1 cellular context compared by ENCODE assay signal in the genomic region with DNA sequence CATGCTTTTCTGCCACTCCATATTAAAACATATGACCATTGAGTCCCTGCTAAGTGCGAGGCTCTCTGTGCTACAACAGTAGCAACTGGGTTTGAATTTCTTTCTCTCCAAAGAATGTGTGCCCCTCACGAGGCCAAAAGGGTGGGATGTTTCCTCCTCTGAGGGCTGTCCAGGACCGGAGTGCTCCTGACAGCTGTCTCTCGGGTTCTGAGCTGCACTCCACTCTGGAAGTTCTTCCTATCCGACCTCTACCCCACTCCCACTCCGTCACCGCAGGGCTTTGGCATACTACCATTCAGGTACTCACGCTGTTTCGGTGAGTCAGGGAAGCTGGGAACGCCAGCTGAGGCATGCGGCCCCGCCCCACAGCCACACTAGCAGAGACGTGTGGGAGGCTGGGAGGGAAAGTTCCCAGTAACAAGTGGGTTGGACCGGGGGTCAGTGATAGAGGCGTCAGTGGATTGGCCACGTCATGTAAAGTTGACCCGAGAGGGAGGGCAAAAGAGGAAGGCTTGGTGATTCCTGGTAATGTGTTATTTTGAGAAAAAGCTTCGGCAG.
TF ChIP-seq lines count a peak whose summit lies in the region.

No MANE protein-coding gene starts in this region.

TF ChIP-seq in HEK293, 187 proteins besides CTCF, POLR2A, EP300 and RAD21 (continued from another document):
- TF ChIP-seq, protein P1, sequence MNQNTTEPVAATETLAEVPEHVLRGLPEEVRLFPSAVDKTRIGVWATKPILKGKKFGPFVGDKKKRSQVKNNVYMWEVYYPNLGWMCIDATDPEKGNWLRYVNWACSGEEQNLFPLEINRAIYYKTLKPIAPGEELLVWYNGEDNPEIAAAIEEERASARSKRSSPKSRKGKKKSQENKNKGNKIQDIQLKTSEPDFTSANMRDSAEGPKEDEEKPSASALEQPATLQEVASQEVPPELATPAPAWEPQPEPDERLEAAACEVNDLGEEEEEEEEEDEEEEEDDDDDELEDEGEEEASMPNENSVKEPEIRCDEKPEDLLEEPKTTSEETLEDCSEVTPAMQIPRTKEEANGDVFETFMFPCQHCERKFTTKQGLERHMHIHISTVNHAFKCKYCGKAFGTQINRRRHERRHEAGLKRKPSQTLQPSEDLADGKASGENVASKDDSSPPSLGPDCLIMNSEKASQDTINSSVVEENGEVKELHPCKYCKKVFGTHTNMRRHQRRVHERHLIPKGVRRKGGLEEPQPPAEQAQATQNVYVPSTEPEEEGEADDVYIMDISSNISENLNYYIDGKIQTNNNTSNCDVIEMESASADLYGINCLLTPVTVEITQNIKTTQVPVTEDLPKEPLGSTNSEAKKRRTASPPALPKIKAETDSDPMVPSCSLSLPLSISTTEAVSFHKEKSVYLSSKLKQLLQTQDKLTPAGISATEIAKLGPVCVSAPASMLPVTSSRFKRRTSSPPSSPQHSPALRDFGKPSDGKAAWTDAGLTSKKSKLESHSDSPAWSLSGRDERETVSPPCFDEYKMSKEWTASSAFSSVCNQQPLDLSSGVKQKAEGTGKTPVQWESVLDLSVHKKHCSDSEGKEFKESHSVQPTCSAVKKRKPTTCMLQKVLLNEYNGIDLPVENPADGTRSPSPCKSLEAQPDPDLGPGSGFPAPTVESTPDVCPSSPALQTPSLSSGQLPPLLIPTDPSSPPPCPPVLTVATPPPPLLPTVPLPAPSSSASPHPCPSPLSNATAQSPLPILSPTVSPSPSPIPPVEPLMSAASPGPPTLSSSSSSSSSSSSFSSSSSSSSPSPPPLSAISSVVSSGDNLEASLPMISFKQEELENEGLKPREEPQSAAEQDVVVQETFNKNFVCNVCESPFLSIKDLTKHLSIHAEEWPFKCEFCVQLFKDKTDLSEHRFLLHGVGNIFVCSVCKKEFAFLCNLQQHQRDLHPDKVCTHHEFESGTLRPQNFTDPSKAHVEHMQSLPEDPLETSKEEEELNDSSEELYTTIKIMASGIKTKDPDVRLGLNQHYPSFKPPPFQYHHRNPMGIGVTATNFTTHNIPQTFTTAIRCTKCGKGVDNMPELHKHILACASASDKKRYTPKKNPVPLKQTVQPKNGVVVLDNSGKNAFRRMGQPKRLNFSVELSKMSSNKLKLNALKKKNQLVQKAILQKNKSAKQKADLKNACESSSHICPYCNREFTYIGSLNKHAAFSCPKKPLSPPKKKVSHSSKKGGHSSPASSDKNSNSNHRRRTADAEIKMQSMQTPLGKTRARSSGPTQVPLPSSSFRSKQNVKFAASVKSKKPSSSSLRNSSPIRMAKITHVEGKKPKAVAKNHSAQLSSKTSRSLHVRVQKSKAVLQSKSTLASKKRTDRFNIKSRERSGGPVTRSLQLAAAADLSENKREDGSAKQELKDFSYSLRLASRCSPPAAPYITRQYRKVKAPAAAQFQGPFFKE (tag by site-specific recombination; IDR thresholded peaks at IDR 0.05; ENCODE audit: borderline replicate concordance), result no peak
- TF ChIP-seq ZFP3 (tag by site-specific recombination; IDR thresholded peaks at IDR 0.05; ENCODE audit: low read depth) (no peak), ZNF585B (tag by site-specific recombination; IDR thresholded peaks at IDR 0.05) (no peak), ZNF837 (tag by site-specific recombination; IDR thresholded peaks at IDR 0.05) (no peak), GLI2 (tag by site-specific recombination; IDR thresholded peaks at IDR 0.05; ENCODE audit: borderline replicate concordance, low read depth) (no peak), ZNF23 (tag by site-specific recombination; IDR thresholded peaks at IDR 0.05; ENCODE audit: borderline replicate concordance) (no peak), BCL11B (tag by site-specific recombination; IDR thresholded peaks at IDR 0.05; ENCODE audit: low read depth) (no peak), SP7 (tag by site-specific recombination; IDR thresholded peaks at IDR 0.05) (peak; percentile 69), ZSCAN30 (tag by site-specific recombination; IDR thresholded peaks at IDR 0.05) (no peak), ZNF558 (tag by site-specific recombination; IDR thresholded peaks at IDR 0.05) (no peak), ZEB2 (tag by site-specific recombination; IDR thresholded peaks at IDR 0.05) (no peak), ZNF792 (tag by site-specific recombination; IDR thresholded peaks at IDR 0.05) (no peak), REPIN1 (tag by site-specific recombination; IDR thresholded peaks at IDR 0.05; ENCODE audit: low read depth) (no peak), ZBTB21 (tag by site-specific recombination; IDR thresholded peaks at IDR 0.05) (peak; percentile 72), ZNF747 (tag by site-specific recombination; IDR thresholded peaks at IDR 0.05) (no peak), GLIS2 (tag by site-specific recombination; IDR thresholded peaks at IDR 0.05) (peak; percentile 52), ZNF596 (tag by site-specific recombination; IDR thresholded peaks at IDR 0.05) (no peak), ZNF391 (tag by site-specific recombination; IDR thresholded peaks at IDR 0.05; ENCODE audit: borderline replicate concordance, low read depth) (no peak), OSR2 (tag by site-specific recombination; IDR thresholded peaks at IDR 0.05) (no peak), ZNF521 (tag by site-specific recombination; IDR thresholded peaks at IDR 0.05) (no peak), ZNF426 (tag by site-specific recombination; IDR thresholded peaks at IDR 0.05) (no peak), GLI4 (tag by site-specific recombination; IDR thresholded peaks at IDR 0.05) (no peak), SCRT2 (tag by site-specific recombination; IDR thresholded peaks at IDR 0.05) (peak; percentile 99), ZNF133 (tag by site-specific recombination; IDR thresholded peaks at IDR 0.05) (no peak), ZNF146 (tag by site-specific recombination; IDR thresholded peaks at IDR 0.05) (no peak), ZNF112 (tag by site-specific recombination; IDR thresholded peaks at IDR 0.05) (no peak), ZNF24 (tag by site-specific recombination; IDR thresholded peaks at IDR 0.05) (no peak), YY1 (tag by site-specific recombination; IDR thresholded peaks at IDR 0.05) (no peak), ZNF37A (tag by site-specific recombination; IDR thresholded peaks at IDR 0.05) (no peak), ZNF629 (tag by site-specific recombination; IDR thresholded peaks at IDR 0.05) (peak; percentile 78), ZNF138 (tag by site-specific recombination; IDR thresholded peaks at IDR 0.05; ENCODE audit: borderline replicate concordance) (no peak)
- TF ChIP-seq, protein P2, sequence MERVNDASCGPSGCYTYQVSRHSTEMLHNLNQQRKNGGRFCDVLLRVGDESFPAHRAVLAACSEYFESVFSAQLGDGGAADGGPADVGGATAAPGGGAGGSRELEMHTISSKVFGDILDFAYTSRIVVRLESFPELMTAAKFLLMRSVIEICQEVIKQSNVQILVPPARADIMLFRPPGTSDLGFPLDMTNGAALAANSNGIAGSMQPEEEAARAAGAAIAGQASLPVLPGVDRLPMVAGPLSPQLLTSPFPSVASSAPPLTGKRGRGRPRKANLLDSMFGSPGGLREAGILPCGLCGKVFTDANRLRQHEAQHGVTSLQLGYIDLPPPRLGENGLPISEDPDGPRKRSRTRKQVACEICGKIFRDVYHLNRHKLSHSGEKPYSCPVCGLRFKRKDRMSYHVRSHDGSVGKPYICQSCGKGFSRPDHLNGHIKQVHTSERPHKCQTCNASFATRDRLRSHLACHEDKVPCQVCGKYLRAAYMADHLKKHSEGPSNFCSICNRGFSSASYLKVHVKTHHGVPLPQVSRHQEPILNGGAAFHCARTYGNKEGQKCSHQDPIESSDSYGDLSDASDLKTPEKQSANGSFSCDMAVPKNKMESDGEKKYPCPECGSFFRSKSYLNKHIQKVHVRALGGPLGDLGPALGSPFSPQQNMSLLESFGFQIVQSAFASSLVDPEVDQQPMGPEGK (tag by site-specific recombination; IDR thresholded peaks at IDR 0.05), result peak; percentile 65; the same call in 1 of the 2 replicates
- TF ChIP-seq, protein P3, sequence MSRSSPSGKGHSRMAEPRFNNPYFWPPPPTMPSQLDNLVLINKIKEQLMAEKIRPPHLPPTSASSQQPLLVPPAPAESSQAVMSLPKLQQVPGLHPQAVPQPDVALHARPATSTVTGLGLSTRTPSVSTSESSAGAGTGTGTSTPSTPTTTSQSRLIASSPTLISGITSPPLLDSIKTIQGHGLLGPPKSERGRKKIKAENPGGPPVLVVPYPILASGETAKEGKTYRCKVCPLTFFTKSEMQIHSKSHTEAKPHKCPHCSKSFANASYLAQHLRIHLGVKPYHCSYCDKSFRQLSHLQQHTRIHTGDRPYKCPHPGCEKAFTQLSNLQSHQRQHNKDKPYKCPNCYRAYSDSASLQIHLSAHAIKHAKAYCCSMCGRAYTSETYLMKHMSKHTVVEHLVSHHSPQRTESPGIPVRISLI (tag by site-specific recombination; IDR thresholded peaks at IDR 0.05), result no peak
- TF ChIP-seq, protein P4, sequence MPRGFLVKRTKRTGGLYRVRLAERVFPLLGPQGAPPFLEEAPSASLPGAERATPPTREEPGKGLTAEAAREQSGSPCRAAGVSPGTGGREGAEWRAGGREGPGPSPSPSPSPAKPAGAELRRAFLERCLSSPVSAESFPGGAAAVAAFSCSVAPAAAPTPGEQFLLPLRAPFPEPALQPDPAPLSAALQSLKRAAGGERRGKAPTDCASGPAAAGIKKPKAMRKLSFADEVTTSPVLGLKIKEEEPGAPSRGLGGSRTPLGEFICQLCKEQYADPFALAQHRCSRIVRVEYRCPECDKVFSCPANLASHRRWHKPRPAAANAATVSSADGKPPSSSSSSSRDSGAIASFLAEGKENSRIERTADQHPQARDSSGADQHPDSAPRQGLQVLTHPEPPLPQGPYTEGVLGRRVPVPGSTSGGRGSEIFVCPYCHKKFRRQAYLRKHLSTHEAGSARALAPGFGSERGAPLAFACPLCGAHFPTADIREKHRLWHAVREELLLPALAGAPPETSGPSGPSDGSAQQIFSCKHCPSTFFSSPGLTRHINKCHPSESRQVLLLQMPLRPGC (tag by site-specific recombination; IDR thresholded peaks at IDR 0.05), result 0 out of 2 replicates have a peak, but pooled peaks have one; percentile 37
- TF ChIP-seq, protein P5, sequence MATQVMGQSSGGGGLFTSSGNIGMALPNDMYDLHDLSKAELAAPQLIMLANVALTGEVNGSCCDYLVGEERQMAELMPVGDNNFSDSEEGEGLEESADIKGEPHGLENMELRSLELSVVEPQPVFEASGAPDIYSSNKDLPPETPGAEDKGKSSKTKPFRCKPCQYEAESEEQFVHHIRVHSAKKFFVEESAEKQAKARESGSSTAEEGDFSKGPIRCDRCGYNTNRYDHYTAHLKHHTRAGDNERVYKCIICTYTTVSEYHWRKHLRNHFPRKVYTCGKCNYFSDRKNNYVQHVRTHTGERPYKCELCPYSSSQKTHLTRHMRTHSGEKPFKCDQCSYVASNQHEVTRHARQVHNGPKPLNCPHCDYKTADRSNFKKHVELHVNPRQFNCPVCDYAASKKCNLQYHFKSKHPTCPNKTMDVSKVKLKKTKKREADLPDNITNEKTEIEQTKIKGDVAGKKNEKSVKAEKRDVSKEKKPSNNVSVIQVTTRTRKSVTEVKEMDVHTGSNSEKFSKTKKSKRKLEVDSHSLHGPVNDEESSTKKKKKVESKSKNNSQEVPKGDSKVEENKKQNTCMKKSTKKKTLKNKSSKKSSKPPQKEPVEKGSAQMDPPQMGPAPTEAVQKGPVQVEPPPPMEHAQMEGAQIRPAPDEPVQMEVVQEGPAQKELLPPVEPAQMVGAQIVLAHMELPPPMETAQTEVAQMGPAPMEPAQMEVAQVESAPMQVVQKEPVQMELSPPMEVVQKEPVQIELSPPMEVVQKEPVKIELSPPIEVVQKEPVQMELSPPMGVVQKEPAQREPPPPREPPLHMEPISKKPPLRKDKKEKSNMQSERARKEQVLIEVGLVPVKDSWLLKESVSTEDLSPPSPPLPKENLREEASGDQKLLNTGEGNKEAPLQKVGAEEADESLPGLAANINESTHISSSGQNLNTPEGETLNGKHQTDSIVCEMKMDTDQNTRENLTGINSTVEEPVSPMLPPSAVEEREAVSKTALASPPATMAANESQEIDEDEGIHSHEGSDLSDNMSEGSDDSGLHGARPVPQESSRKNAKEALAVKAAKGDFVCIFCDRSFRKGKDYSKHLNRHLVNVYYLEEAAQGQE (tag by site-specific recombination; IDR thresholded peaks at IDR 0.05), result no peak
- TF ChIP-seq, protein P6, sequence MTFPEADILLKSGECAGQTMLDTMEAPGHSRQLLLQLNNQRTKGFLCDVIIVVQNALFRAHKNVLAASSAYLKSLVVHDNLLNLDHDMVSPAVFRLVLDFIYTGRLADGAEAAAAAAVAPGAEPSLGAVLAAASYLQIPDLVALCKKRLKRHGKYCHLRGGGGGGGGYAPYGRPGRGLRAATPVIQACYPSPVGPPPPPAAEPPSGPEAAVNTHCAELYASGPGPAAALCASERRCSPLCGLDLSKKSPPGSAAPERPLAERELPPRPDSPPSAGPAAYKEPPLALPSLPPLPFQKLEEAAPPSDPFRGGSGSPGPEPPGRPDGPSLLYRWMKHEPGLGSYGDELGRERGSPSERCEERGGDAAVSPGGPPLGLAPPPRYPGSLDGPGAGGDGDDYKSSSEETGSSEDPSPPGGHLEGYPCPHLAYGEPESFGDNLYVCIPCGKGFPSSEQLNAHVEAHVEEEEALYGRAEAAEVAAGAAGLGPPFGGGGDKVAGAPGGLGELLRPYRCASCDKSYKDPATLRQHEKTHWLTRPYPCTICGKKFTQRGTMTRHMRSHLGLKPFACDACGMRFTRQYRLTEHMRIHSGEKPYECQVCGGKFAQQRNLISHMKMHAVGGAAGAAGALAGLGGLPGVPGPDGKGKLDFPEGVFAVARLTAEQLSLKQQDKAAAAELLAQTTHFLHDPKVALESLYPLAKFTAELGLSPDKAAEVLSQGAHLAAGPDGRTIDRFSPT (tag by site-specific recombination; IDR thresholded peaks at IDR 0.05), result peak; percentile 58; the same call in 1 of the 2 replicates
- TF ChIP-seq, protein P7, sequence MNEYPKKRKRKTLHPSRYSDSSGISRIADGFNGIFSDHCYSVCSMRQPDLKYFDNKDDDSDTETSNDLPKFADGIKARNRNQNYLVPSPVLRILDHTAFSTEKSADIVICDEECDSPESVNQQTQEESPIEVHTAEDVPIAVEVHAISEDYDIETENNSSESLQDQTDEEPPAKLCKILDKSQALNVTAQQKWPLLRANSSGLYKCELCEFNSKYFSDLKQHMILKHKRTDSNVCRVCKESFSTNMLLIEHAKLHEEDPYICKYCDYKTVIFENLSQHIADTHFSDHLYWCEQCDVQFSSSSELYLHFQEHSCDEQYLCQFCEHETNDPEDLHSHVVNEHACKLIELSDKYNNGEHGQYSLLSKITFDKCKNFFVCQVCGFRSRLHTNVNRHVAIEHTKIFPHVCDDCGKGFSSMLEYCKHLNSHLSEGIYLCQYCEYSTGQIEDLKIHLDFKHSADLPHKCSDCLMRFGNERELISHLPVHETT (tag by site-specific recombination; IDR thresholded peaks at IDR 0.05), result no peak
